Comparison of ENCODE assay signal across 10 cellular contexts in genomic region chr13:50370303-50370950, GRCh38.
DNase-seq lines count a peak whose midpoint lies in the region; ATAC-seq and TF ChIP-seq lines count a peak whose summit lies in the region.
"Had no signal": no experiment of that assay in that cellular context is flagged by ENCODE, and none has a peak within 500 bp of the region (broad histone marks: within the 10 kb centered on the region; RNA-seq: fewer than 3 reads in every experiment).

No MANE protein-coding gene starts in this region.

- peaks cover 5 to 16% of the 10 kb centered on the region in 2 donors for H3K27me3 Mint-ChIP-seq in natural killer cell treated with Interleukin-12 subunit alpha and Interleukin-12 subunit beta and Interleukin-15 and Interleukin-18, amount 100 ng/mL, for 72 hours
- H3K27me3 Mint-ChIP-seq in natural killer cell (ENCODE audit: low read depth in 2 of 2), result peaks cover 17 to 37% of the 10 kb centered on the region in 2 donors

- H3K4me3 ChIP-seq in upper lobe of right lung, result no peak overlapping the region
- no peak overlapping the region for H3K4me3 ChIP-seq in WERI-Rb-1 (ENCODE audit: low read depth, low read length)

- peaks cover 7% of the 10 kb centered on the region for H3K4me1 ChIP-seq in upper lobe of right lung

- H3K36me3 Mint-ChIP-seq in natural killer cell treated with Interleukin-12 subunit alpha and Interleukin-12 subunit beta and Interleukin-15 and Interleukin-18, amount 100 ng/mL, for 72 hours, result peaks cover 13% of the 10 kb centered on the region
- peaks cover 11% of the 10 kb centered on the region for H3K36me3 Mint-ChIP-seq in natural killer cell

- H3K9me3 Mint-ChIP-seq in natural killer cell treated with Interleukin-12 subunit alpha and Interleukin-12 subunit beta and Interleukin-15 and Interleukin-18, amount 100 ng/mL, for 72 hours, result peaks cover 12% of the 10 kb centered on the region
- no peaks in the 10 kb centered on the region for H3K9me3 Mint-ChIP-seq in natural killer cell
- H3K9me3 Mint-ChIP-seq: activated CD4-positive, alpha-beta T cell treated with anti-CD3 and anti-CD28 coated beads, Interleukin-2, amount 10 ng/mL, durations not matched to agents 7 days and 5 days had no signal

- H3K9me3 ChIP-seq in upper lobe of right lung (no peaks in the 10 kb centered on the region), WERI-Rb-1 (ENCODE audit: severe bottlenecking) (no peaks in the 10 kb centered on the region)

- H3K36me3 ChIP-seq in upper lobe of right lung, result no peaks in the 10 kb centered on the region
- H3K36me3 ChIP-seq in WERI-Rb-1, result no peaks in the 10 kb centered on the region

- peak; percentile 67 to 72 for ATAC-seq in natural killer cell treated with Interleukin-12 subunit alpha and Interleukin-12 subunit beta and Interleukin-15 and Interleukin-18, amount 100 ng/mL, for 72 hours
- no peak for ATAC-seq in natural killer cell
- peak; percentile 48 for ATAC-seq in HG03060 (IDR thresholded peaks at IDR 0.05; ENCODE audit: low read depth, unreplicated experiment)
- peak; percentile 34 for ATAC-seq in upper lobe of right lung

- TF ChIP-seq CTCF in natural killer cell (IDR thresholded peaks at IDR 0.05) (no peak), upper lobe of right lung (IDR thresholded peaks at IDR 0.05) (no peak), WERI-Rb-1 (IDR thresholded peaks at IDR 0.05; ENCODE audit: low read depth, low read length) (no peak)

- H3K27me3 ChIP-seq in upper lobe of right lung (no peaks in the 10 kb centered on the region), WERI-Rb-1 (ENCODE audit: insufficient read depth, low read depth, severe bottlenecking) (no peaks in the 10 kb centered on the region)

- no peak for DNase-seq in natural killer cell treated with Interleukin-12 subunit alpha and Interleukin-12 subunit beta and Interleukin-15 and Interleukin-18, amount 100 ng/mL, for 72 hours (ENCODE audit: low spot score)
- DNase-seq in natural killer cell, result no peak
- peak; percentile 93 for DNase-seq in NOMO-1 treated with dmso at 0.1 percent for 144 hours (lab: John Stamatoyannopoulos, UW; ENCODE audit: unreplicated experiment)
- no peak for DNase-seq in upper lobe of right lung
- DNase-seq in WERI-Rb-1, result no peak
- no peak for DNase-seq in iPS-NIHi7 (ENCODE audit: extremely low spot score)
- DNase-seq in stimulated activated CD4-positive, alpha-beta T cell treated with anti-CD3 and anti-CD28 coated beads, Interleukin-12 subunit alpha, Interleukin-12 subunit beta, amount 100 ng/mL, for 4 hours, result no peak
- DNase-seq: activated CD4-positive, alpha-beta T cell treated with anti-CD3 and anti-CD28 coated beads, Interleukin-2, amount 10 ng/mL, durations not matched to agents 7 days and 5 days had no signal

- intact Hi-C loops in natural killer cell (cut with micrococcal nuclease), result no loop called here
- intact Hi-C loops in upper lobe of right lung (cut with DNase I), result no loop called here

- peak overlapping the region; percentile 84 for H3K4me3 Mint-ChIP-seq in natural killer cell treated with Interleukin-12 subunit alpha and Interleukin-12 subunit beta and Interleukin-15 and Interleukin-18, amount 100 ng/mL, for 72 hours
- no peak overlapping the region for H3K4me3 Mint-ChIP-seq in natural killer cell
- H3K4me3 Mint-ChIP-seq: activated CD4-positive, alpha-beta T cell treated with anti-CD3 and anti-CD28 coated beads, Interleukin-2, amount 10 ng/mL, durations not matched to agents 7 days and 5 days had no signal

- peak overlapping the region; percentile 90 to 95 for H3K27ac Mint-ChIP-seq in natural killer cell treated with Interleukin-12 subunit alpha and Interleukin-12 subunit beta and Interleukin-15 and Interleukin-18, amount 100 ng/mL, for 72 hours
- H3K27ac Mint-ChIP-seq in natural killer cell, result no peak overlapping the region
- H3K27ac Mint-ChIP-seq: activated CD4-positive, alpha-beta T cell treated with anti-CD3 and anti-CD28 coated beads, Interleukin-2, amount 10 ng/mL, durations not matched to agents 7 days and 5 days had no signal

- H3K27ac ChIP-seq in upper lobe of right lung (no peak overlapping the region), WERI-Rb-1 (no peak overlapping the region)
- H3K27ac ChIP-seq: 22Rv1 had no signal

- H3K4me1 Mint-ChIP-seq in natural killer cell treated with Interleukin-12 subunit alpha and Interleukin-12 subunit beta and Interleukin-15 and Interleukin-18, amount 100 ng/mL, for 72 hours (ENCODE audit: low read depth in 2 of 2), result peaks cover 52 to 57% of the 10 kb centered on the region in 2 donors
- H3K4me1 Mint-ChIP-seq in natural killer cell, result peaks cover 7% of the 10 kb centered on the region in 2 donors

Comparison
In these comparisons a context has a peak if more than half of its experiments do, and no peak if none do; other contexts are left out.
1. ATAC-seq: peak in natural killer cell treated with Interleukin-12 subunit alpha and Interleukin-12 subunit beta and Interleukin-15 and Interleukin-18, amount 100 ng/mL, for 72 hours (2 of 2), HG03060 (single experiment) and upper lobe of right lung (single experiment); none in natural killer cell (0 of 3).
2. H3K27ac Mint-ChIP-seq: peak in natural killer cell treated with Interleukin-12 subunit alpha and Interleukin-12 subunit beta and Interleukin-15 and Interleukin-18, amount 100 ng/mL, for 72 hours (2 of 2); none in natural killer cell (0 of 2).